2 cellular contexts compared by ENCODE assay signal in the genomic region with DNA sequence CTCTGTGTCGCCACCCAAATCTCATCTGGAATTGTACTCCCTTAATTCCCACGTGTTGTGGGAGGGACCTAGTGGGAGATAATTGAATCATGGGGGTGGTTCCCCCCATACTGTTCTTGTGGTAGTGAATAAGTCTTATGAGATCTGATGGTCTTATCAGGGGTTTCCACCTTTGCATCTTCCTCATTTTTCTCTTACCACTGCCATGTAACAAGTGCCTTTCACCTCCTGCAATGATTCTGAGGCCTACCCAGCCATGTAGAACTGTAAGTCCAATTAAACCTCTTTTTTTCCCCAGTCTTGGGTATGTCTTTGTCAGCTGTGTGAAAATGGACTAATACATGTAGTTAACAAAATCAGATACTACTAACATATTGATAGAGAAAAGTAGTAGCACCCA. TPM values are rescaled to one million over a fixed set of nuclear protein-coding genes. Genes with fewer than 3 reads are reported as not detected.
"Had no signal": no experiment of that assay in that cellular context is flagged by ENCODE, and none has a peak within 500 bp of the region (broad histone marks: within the 10 kb centered on the region; RNA-seq: fewer than 3 reads in every experiment).

No MANE protein-coding gene starts in this region.

RNA-seq across cellular contexts. Expression of gene KIF4B, which starts 35.3 kb away (rescaled TPM):
- total RNA-seq: GM23338, HT-29 had no signal
- polyA plus RNA-seq: GM23338 had no signal
